Comparison of ENCODE assay signal across 21 cellular contexts in genomic region chr16:9366048-9366969, GRCh38.
DNase-seq lines count a peak whose midpoint lies in the region; ATAC-seq, FAIRE-seq and TF ChIP-seq lines count a peak whose summit lies in the region.
"Had no signal": no experiment of that assay in that cellular context is flagged by ENCODE, and none has a peak within 500 bp of the region (broad histone marks: within the 10 kb centered on the region; RNA-seq: fewer than 3 reads in every experiment).

No MANE protein-coding gene starts in this region.

- WGBS in sigmoid colon, 2 donors, result 88 to 93% methylated on average over 8 of the region's 8 CpGs

- no peak for TF ChIP-seq CTCF in C4-2B (conservative IDR thresholded peaks at IDR 0.05)
- TF ChIP-seq CTCF in sigmoid colon (IDR thresholded peaks at IDR 0.05), result no peak
- TF ChIP-seq CTCF in kidney (IDR thresholded peaks at IDR 0.05; ENCODE audit: borderline replicate concordance, extremely low read depth, insufficient read depth), result no peak

- H3K36me3 ChIP-seq in sigmoid colon, result no peaks in the 10 kb centered on the region
- no peaks in the 10 kb centered on the region for H3K36me3 ChIP-seq in kidney (ENCODE audit: control insufficient read depth in 1 of 2, insufficient read depth in 2 of 2, low read length in 2 of 2)

- H3K4me1 ChIP-seq in sigmoid colon (peaks cover 0 to 10% (median 7%) of the 10 kb centered on the region in 4 donors), kidney (ENCODE audit: control insufficient read depth in 1 of 2, insufficient read depth in 1 of 2, low read depth in 1 of 2, low read length in 2 of 2) (peaks cover 0 to 3% of the 10 kb centered on the region in 2 donors)

- H3K9me3 ChIP-seq in sigmoid colon, result no peaks in the 10 kb centered on the region
- H3K9me3 ChIP-seq in kidney (ENCODE audit: control insufficient read depth in 1 of 2, low read length in 2 of 2), result no peaks in the 10 kb centered on the region

- H3K27ac ChIP-seq in C4-2B (peak overlapping the region; percentile 64), angular gyrus (ENCODE audit: low read depth, low read length) (peak overlapping the region; percentile 95), layer of hippocampus (ENCODE audit: low read depth, low read length) (peak overlapping the region; percentile 81), sigmoid colon (peak overlapping the region in 3 of 4 donors; percentile 59 to 67 (median 66)), kidney (ENCODE audit: low read depth in 2 of 2, low read length in 2 of 2) (no peak overlapping the region)
- H3K27ac ChIP-seq: GM23248 had no signal

- TF ChIP-seq POLR2A in sigmoid colon (IDR thresholded peaks at IDR 0.05), result no peak

- DNase-seq in sigmoid colon (no peak), posterior vena cava (ENCODE audit: low spot score) (no peak), kidney (no peak), epidermal melanocyte (ENCODE audit: insufficient read length, low spot score) (no peak)
- DNase-seq: DMS 273 treated with DMSO at 0.1 percent for 48 hours, GDM1, GM23248, KBM-7, NCI-H1092 treated with DMSO at 0.1 percent for 48 hours, NCI-H1694, NCI-H2107, NCI-H2227 treated with DMSO at 0.1 percent for 48 hours, NCI-H524 had no signal

- no peaks in the 10 kb centered on the region for H3K27me3 ChIP-seq in layer of hippocampus (ENCODE audit: control insufficient read depth, insufficient read depth, low read length)
- H3K27me3 ChIP-seq in sigmoid colon, result no peaks in the 10 kb centered on the region

- no peak for ATAC-seq in GM21825 (IDR thresholded peaks at IDR 0.05; ENCODE audit: unreplicated experiment)
- ATAC-seq: GM12878, HCT116, Panc1 had no signal

- FAIRE-seq in kidney (lab: Jason Lieb, UNC), result no peak
- FAIRE-seq: GM12878, GM18507 had no signal

- intact Hi-C loops in sigmoid colon (cut with DNase I) (loop anchor here (5.0 kb wide), 1 partner anchor 121 kb away; no protein-coding TSS in a partner anchor), posterior vena cava (cut with DNase I) (no loop called here), kidney (cut with DNase I) (no loop called here)

- H3K9ac ChIP-seq in kidney (ENCODE audit: low read length in 2 of 2), result no peak overlapping the region
- H3K9ac ChIP-seq: GM23248 had no signal

- no peak for TF ChIP-seq EP300 in sigmoid colon (IDR thresholded peaks at IDR 0.05)

- H3K4me3 ChIP-seq in sigmoid colon (no peak overlapping the region), kidney (ENCODE audit: low read length in 2 of 2) (no peak overlapping the region)
- H3K4me3 ChIP-seq: GM12878, GM23248 had no signal

Comparison
In these comparisons a context has a peak if more than half of its experiments do, and no peak if none do; other contexts are left out.
1. H3K27ac ChIP-seq: peak in C4-2B (single experiment), angular gyrus (single experiment), layer of hippocampus (single experiment) and sigmoid colon (3 of 4); none in kidney (0 of 2).